ENCODE assay signal across 8 cellular contexts in the genomic region with DNA sequence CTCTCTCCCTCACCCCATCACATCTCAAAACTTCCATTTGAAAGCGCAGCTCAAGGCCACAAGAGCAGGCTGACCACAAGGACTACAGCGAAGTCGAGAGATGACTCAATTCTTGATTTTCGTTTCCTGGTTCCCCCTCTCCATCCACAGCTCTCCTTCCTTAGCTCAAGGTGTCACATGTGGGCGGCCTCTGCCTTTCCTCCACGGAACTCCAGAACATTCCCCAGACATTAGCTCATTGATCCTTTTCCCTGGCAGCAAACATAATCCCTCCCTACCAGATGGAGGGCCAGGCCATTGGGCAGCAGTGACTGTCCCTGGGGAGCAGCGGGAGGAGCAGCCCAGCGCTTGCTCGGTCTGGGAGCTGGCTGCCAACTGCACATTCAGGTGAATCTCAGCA. TPM values are rescaled to one million over a fixed set of nuclear protein-coding genes. Genes with fewer than 3 reads are reported as not detected.
A peak's percentile ranks its signal among the peaks of the same experiment; 100 is the strongest.
DNase-seq lines count a peak whose midpoint lies in the region; ATAC-seq and TF ChIP-seq lines count a peak whose summit lies in the region.

No MANE protein-coding gene starts in this region.

- H3K9me3 ChIP-seq in HAP-1 (no peaks in the 10 kb centered on the region), suprapubic skin (no peaks in the 10 kb centered on the region)

- no peak overlapping the region for H3K27ac ChIP-seq in suprapubic skin
- H3K27ac ChIP-seq in RWPE1 = no peak overlapping the region

- WGBS in suprapubic skin = 74% methylated on average over 9 of the region's 9 CpGs

- H3K27me3 ChIP-seq in HAP-1 (ENCODE audit: low read depth) (0 out of 2 replicates have a peak, but pooled peaks cover 4% of the 10 kb centered on the region), suprapubic skin (no peaks in the 10 kb centered on the region)

- H3K4me1 ChIP-seq in HAP-1 = no peaks in the 10 kb centered on the region
- peaks cover 7% of the 10 kb centered on the region for H3K4me1 ChIP-seq in suprapubic skin

- no peaks in the 10 kb centered on the region for H3K36me3 ChIP-seq in HAP-1 (replicated peaks)
- no peaks in the 10 kb centered on the region for H3K36me3 ChIP-seq in suprapubic skin

- H3K4me3 ChIP-seq in skeletal muscle cell (ENCODE audit: low read depth, low read length) = no peak overlapping the region
- H3K4me3 ChIP-seq in HAP-1 = no peak overlapping the region
- H3K4me3 ChIP-seq in suprapubic skin = no peak overlapping the region

- in situ Hi-C loops in HAP-1 (cut with MboI; ENCODE audit: low sequenced_read_pairs) = no loop called here

- TF ChIP-seq POLR2A in suprapubic skin (IDR thresholded peaks at IDR 0.05) = no peak

- no peak for TF ChIP-seq EP300 in suprapubic skin (IDR thresholded peaks at IDR 0.05)

- CTCF ChIA-PET in RWPE1 (lab: Yijun Ruan, JAX) = no interaction called here

- POLR2A ChIA-PET in RWPE1 (lab: Yijun Ruan, JAX; ENCODE audit: low non-redundant PET) = no interaction called here

- ATAC-seq in GM19035 (IDR thresholded peaks at IDR 0.05; ENCODE audit: unreplicated experiment) (peak; percentile 84), HG02943 (IDR thresholded peaks at IDR 0.05; ENCODE audit: low read depth, unreplicated experiment) (peak; percentile 78)

- peak; percentile 87 for DNase-seq in RPMI7951 (ENCODE audit: low read depth)
- DNase-seq in skeletal muscle cell (ENCODE audit: low read depth) = peak; percentile 34
- no peak for DNase-seq in HAP-1 (ENCODE audit: low spot score in 2 of 2)
- DNase-seq in stimulated activated CD4-positive, alpha-beta T cell treated with anti-CD3 and anti-CD28 coated beads, Interleukin-1b, Interleukin-23, amount 100 ng/mL, for 48 hours = no peak
- DNase-seq in suprapubic skin (ENCODE audit: low spot score in 2 of 2) = no peak
- no peak for DNase-seq in RWPE1 (ENCODE audit: low spot score)

- TF ChIP-seq CTCF in suprapubic skin (IDR thresholded peaks at IDR 0.05) = no peak
- TF ChIP-seq CTCF in RWPE1 (conservative IDR thresholded peaks at IDR 0.05; ENCODE audit: low read depth) = no peak

RNA-seq across cellular contexts. Expression of gene CCDC149, which starts 56.3 kb away (rescaled TPM):
- 4.1 and 4.3 TPM in 2 replicates for total RNA-seq in RPMI7951 (2014; rRNA removed; shearing (Covaris generic))
- total RNA-seq in suprapubic skin = 10 to 100 TPM in 2 of 4 donors, 1 to 10 TPM in 2; 6.5 to 17.4 (median 12.3) TPM

Comparison
In these comparisons a context has a peak if more than half of its experiments do, and no peak if none do; other contexts are left out.
1. DNase-seq: peak in RPMI7951 (single experiment) and skeletal muscle cell (single experiment); none in HAP-1 (0 of 2), stimulated activated CD4-positive, alpha-beta T cell treated with anti-CD3 and anti-CD28 coated beads, Interleukin-1b, Interleukin-23, amount 100 ng/mL, for 48 hours (single experiment), suprapubic skin (0 of 2) and RWPE1 (single experiment).